23 cellular contexts compared by ENCODE assay signal in genomic region chr1:35386290-35386689, GRCh38.
"Had no signal": no experiment of that assay in that cellular context is flagged by ENCODE, and none has a peak within 500 bp of the region (broad histone marks: within the 10 kb centered on the region; RNA-seq: fewer than 3 reads in every experiment).

No MANE protein-coding gene starts in this region.

- H3K4me3 ChIP-seq: esophagus muscularis mucosa, gastrocnemius medialis, pancreas, psoas muscle, right atrium auricular region, spleen had no signal

- H3K4me3 Mint-ChIP-seq: activated naive CD4-positive, alpha-beta T cell treated with anti-CD3 and anti-CD28 coated beads, Interleukin-2, amount 50 U/mL, for 24 hours; activated T-helper 1 cell treated with anti-CD3 and anti-CD28 coated beads, Interleukin-12 subunit alpha, Interleukin-12 subunit beta, Interleukin-2, Interleukin-4 antibody, amounts not matched to agents 30 ng/mL and 10 ng/mL and 1 ng/mL, durations not matched to agents 14 hours and 24 hours and 36 hours; brain; naive B cell; T-cell had no signal

- DNase-seq: activated CD4-positive, alpha-beta T cell treated with anti-CD3 and anti-CD28 coated beads for 4 hours; activated CD4-positive, alpha-beta T cell treated with anti-CD3 and anti-CD28 coated beads, Interleukin-2, amount 50 U/mL, for 48 hours; activated CD4-positive, CD25-positive, alpha-beta regulatory T cell; activated gamma-delta T cell treated with Interleukin-2 at 50 U/mL for 16 hours; anterior cingulate cortex; effector memory CD4-positive, alpha-beta T cell; gastrocnemius medialis; islet precursor cell; left cardiac atrium; mesenchymal stem cell; naive B cell; psoas muscle; spleen; stimulated activated CD4-positive, alpha-beta T cell treated with anti-CD3 and anti-CD28 coated beads, Interleukin-4, amount 100 ng/mL, for 1 hour; stimulated activated naive CD4-positive, alpha-beta T cell treated with Interleukin-2 at 50 U/mL for 16 hours; T-cell; T1000 had no signal

- ATAC-seq: gastrocnemius medialis, left cardiac atrium, psoas muscle, T-cell had no signal

- H3K9me3 ChIP-seq: esophagus muscularis mucosa, gastrocnemius medialis, pancreas, psoas muscle, right atrium auricular region, spleen had no signal

- H3K9me3 Mint-ChIP-seq: activated naive CD4-positive, alpha-beta T cell treated with anti-CD3 and anti-CD28 coated beads, Interleukin-2, amount 50 U/mL, for 24 hours; activated T-helper 1 cell treated with anti-CD3 and anti-CD28 coated beads, Interleukin-12 subunit alpha, Interleukin-12 subunit beta, Interleukin-2, Interleukin-4 antibody, amounts not matched to agents 30 ng/mL and 10 ng/mL and 1 ng/mL, durations not matched to agents 14 hours and 24 hours and 36 hours; naive B cell; T-cell had no signal

- H3K27me3 ChIP-seq: esophagus muscularis mucosa, gastrocnemius medialis, pancreas, right atrium auricular region, spleen had no signal

- H3K36me3 ChIP-seq: pancreas had no signal

- H3K4me1 Mint-ChIP-seq: activated naive CD4-positive, alpha-beta T cell treated with anti-CD3 and anti-CD28 coated beads, Interleukin-2, amount 50 U/mL, for 24 hours; brain; naive B cell; T-cell had no signal

- H3K4me1 ChIP-seq: esophagus muscularis mucosa, gastrocnemius medialis, psoas muscle, right atrium auricular region, spleen had no signal

- H3K27me3 Mint-ChIP-seq: activated naive CD4-positive, alpha-beta T cell treated with anti-CD3 and anti-CD28 coated beads, Interleukin-2, amount 50 U/mL, for 24 hours; naive B cell; T-cell had no signal

- H3K27ac Mint-ChIP-seq: activated naive CD4-positive, alpha-beta T cell treated with anti-CD3 and anti-CD28 coated beads, Interleukin-2, amount 50 U/mL, for 24 hours; activated T-helper 1 cell treated with anti-CD3 and anti-CD28 coated beads, Interleukin-12 subunit alpha, Interleukin-12 subunit beta, Interleukin-2, Interleukin-4 antibody, amounts not matched to agents 30 ng/mL and 10 ng/mL and 1 ng/mL, durations not matched to agents 14 hours and 24 hours and 36 hours; brain; naive B cell; T-cell had no signal

- H3K27ac ChIP-seq: esophagus muscularis mucosa, gastrocnemius medialis, pancreas, psoas muscle, right atrium auricular region, spleen had no signal
